ENCODE assay signal across 1 cellular context in the genomic region with DNA sequence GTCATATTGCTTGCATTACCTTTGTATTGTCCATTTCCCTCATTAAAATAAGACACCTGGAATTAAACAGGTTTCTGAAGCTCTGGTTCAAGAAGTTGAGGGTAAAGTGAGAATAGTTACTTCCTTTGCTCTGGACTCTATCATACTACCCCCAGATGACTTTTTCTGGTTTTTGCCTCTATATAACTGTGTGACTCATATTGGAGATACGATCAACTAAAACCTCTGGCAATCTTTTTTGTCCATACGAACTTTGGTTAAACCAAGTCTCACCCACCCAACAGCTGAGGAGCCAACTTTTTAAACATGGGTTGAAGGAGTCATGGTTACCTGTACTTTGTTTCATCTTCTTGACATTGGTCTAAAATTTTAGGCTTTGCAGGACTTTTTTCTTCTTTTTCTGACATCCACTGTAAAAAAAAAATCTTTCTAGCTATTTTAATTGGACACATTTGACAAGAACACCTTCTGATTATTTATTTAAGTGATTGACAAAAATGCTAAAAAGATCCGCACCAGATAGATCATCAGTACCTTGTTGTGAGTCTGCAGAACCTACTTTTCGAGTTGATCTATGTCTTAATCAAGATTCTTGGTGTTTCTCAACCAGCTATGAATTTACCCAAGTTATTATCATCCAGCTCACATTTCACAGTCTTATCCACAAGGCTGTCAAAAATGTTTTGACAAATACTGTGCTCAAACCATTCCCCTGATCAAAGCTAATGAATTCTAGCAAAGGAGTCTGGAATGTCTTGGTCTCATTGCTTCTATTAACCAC.
TF ChIP-seq lines count a peak whose summit lies in the region.

No MANE protein-coding gene starts in this region.

TF ChIP-seq in K562, 482 proteins besides CTCF, POLR2A, EP300 and RAD21 (continued from another document and continues in another):
- TF ChIP-seq, protein P1, sequence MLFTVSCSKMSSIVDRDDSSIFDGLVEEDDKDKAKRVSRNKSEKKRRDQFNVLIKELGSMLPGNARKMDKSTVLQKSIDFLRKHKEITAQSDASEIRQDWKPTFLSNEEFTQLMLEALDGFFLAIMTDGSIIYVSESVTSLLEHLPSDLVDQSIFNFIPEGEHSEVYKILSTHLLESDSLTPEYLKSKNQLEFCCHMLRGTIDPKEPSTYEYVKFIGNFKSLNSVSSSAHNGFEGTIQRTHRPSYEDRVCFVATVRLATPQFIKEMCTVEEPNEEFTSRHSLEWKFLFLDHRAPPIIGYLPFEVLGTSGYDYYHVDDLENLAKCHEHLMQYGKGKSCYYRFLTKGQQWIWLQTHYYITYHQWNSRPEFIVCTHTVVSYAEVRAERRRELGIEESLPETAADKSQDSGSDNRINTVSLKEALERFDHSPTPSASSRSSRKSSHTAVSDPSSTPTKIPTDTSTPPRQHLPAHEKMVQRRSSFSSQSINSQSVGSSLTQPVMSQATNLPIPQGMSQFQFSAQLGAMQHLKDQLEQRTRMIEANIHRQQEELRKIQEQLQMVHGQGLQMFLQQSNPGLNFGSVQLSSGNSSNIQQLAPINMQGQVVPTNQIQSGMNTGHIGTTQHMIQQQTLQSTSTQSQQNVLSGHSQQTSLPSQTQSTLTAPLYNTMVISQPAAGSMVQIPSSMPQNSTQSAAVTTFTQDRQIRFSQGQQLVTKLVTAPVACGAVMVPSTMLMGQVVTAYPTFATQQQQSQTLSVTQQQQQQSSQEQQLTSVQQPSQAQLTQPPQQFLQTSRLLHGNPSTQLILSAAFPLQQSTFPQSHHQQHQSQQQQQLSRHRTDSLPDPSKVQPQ (CRISPR knock-in tag; IDR thresholded peaks at IDR 0.05; ENCODE audit: borderline replicate concordance): no peak
- TF ChIP-seq RUNX1 (IDR thresholded peaks at IDR 0.05; ENCODE audit: low read depth): no peak
- TF ChIP-seq, protein P2, sequence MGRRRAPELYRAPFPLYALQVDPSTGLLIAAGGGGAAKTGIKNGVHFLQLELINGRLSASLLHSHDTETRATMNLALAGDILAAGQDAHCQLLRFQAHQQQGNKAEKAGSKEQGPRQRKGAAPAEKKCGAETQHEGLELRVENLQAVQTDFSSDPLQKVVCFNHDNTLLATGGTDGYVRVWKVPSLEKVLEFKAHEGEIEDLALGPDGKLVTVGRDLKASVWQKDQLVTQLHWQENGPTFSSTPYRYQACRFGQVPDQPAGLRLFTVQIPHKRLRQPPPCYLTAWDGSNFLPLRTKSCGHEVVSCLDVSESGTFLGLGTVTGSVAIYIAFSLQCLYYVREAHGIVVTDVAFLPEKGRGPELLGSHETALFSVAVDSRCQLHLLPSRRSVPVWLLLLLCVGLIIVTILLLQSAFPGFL (CRISPR knock-in tag; IDR thresholded peaks at IDR 0.05): no peak
- peak; percentile 50 for TF ChIP-seq TAL1 (IDR thresholded peaks at IDR 0.05)
- no peak for TF ChIP-seq POU5F1 (IDR thresholded peaks at IDR 0.05; ENCODE audit: borderline replicate concordance, low read depth, low read length, partially characterized antibody)
- no peak for TF ChIP-seq CBX2 (IDR thresholded peaks at IDR 0.05; ENCODE audit: insufficient read depth, low read length, poor library complexity, severe bottlenecking)
- TF ChIP-seq, protein P3, sequence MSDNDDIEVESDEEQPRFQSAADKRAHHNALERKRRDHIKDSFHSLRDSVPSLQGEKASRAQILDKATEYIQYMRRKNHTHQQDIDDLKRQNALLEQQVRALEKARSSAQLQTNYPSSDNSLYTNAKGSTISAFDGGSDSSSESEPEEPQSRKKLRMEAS (CRISPR knock-in tag; IDR thresholded peaks at IDR 0.05): no peak
- no peak for TF ChIP-seq ZNF644 (tag; IDR thresholded peaks at IDR 0.05; ENCODE audit: low read depth)
- no peak for TF ChIP-seq CREBBP (IDR thresholded peaks at IDR 0.05; ENCODE audit: low read depth, low read length)
- no peak for TF ChIP-seq ZFP91 (CRISPR knock-in tag; IDR thresholded peaks at IDR 0.05)
- no peak for TF ChIP-seq MEF2D (tag; conservative IDR thresholded peaks at IDR 0.05; ENCODE audit: low read depth)
- TF ChIP-seq, protein P4, sequence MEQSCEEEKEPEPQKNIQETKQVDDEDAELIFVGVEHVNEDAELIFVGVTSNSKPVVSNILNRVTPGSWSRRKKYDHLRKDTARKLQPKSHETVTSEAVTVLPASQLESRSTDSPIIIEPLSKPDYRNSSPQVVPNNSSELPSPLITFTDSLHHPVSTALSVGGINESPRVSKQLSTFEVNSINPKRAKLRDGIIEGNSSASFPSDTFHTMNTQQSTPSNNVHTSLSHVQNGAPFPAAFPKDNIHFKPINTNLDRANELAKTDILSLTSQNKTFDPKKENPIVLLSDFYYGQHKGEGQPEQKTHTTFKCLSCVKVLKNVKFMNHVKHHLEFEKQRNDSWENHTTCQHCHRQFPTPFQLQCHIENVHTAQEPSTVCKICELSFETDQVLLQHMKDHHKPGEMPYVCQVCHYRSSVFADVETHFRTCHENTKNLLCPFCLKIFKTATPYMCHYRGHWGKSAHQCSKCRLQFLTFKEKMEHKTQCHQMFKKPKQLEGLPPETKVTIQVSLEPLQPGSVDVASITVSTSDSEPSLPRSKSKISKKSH (CRISPR knock-in tag; IDR thresholded peaks at IDR 0.05): no peak
- TF ChIP-seq MTA2 (IDR thresholded peaks at IDR 0.05; ENCODE audit: low read depth): peak; percentile 37
- no peak for TF ChIP-seq PRDM10 (IDR thresholded peaks at IDR 0.05; ENCODE audit: partially characterized antibody)
- no peak for TF ChIP-seq FOXP1 (CRISPR knock-in tag; IDR thresholded peaks at IDR 0.05)
- no peak for TF ChIP-seq CREM (IDR thresholded peaks at IDR 0.05; ENCODE audit: low read depth)
- TF ChIP-seq CTBP1 (IDR thresholded peaks at IDR 0.05; ENCODE audit: borderline replicate concordance): no peak
- TF ChIP-seq PCBP1 (IDR thresholded peaks at IDR 0.05; ENCODE audit: low read depth, low read length, poor library complexity, severe bottlenecking): no peak
- TF ChIP-seq, protein P5, sequence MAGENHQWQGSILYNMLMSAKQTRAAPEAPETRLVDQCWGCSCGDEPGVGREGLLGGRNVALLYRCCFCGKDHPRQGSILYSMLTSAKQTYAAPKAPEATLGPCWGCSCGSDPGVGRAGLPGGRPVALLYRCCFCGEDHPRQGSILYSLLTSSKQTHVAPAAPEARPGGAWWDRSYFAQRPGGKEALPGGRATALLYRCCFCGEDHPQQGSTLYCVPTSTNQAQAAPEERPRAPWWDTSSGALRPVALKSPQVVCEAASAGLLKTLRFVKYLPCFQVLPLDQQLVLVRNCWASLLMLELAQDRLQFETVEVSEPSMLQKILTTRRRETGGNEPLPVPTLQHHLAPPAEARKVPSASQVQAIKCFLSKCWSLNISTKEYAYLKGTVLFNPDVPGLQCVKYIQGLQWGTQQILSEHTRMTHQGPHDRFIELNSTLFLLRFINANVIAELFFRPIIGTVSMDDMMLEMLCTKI (IDR thresholded peaks at IDR 0.05; ENCODE audit: partially characterized antibody): no peak
- no peak for TF ChIP-seq RB1 (IDR thresholded peaks at IDR 0.05; ENCODE audit: low read depth)
- TF ChIP-seq HCFC1 (IDR thresholded peaks at IDR 0.05; ENCODE audit: low read depth, low read length): no peak
- TF ChIP-seq DPF2 (IDR thresholded peaks at IDR 0.05): peak; percentile 92
- TF ChIP-seq KDM4B (IDR thresholded peaks at IDR 0.05; ENCODE audit: borderline replicate concordance in 2 of 2, low read depth in 1 of 2): no peak
- peak; percentile 59 to 78 for TF ChIP-seq KDM1A (IDR thresholded peaks at IDR 0.05)
- no peak for TF ChIP-seq ILF3 (IDR thresholded peaks at IDR 0.05; ENCODE audit: borderline replicate concordance)
- TF ChIP-seq KLF6 (CRISPR knock-in tag; IDR thresholded peaks at IDR 0.05; ENCODE audit: borderline replicate concordance): no peak
- no peak for TF ChIP-seq ZSCAN29 (IDR thresholded peaks at IDR 0.05)
- no peak for TF ChIP-seq ESRRA (IDR thresholded peaks at IDR 0.05; ENCODE audit: borderline replicate concordance, low read depth)
- no peak for TF ChIP-seq MCM2 (IDR thresholded peaks at IDR 0.05; ENCODE audit: low read depth)
- no peak for TF ChIP-seq NFATC3 (IDR thresholded peaks at IDR 0.05)
- TF ChIP-seq SMARCC2 (IDR thresholded peaks at IDR 0.05; ENCODE audit: low read depth): peak; percentile 76
- TF ChIP-seq ZNF79 (CRISPR knock-in tag; IDR thresholded peaks at IDR 0.05; ENCODE audit: low read depth): no peak
- no peak for TF ChIP-seq BDP1 (IDR thresholded peaks at IDR 0.05; ENCODE audit: insufficient read depth, insufficient read length)
- no peak for TF ChIP-seq SIN3B (IDR thresholded peaks at IDR 0.05; ENCODE audit: low read depth)
- TF ChIP-seq, protein P6, sequence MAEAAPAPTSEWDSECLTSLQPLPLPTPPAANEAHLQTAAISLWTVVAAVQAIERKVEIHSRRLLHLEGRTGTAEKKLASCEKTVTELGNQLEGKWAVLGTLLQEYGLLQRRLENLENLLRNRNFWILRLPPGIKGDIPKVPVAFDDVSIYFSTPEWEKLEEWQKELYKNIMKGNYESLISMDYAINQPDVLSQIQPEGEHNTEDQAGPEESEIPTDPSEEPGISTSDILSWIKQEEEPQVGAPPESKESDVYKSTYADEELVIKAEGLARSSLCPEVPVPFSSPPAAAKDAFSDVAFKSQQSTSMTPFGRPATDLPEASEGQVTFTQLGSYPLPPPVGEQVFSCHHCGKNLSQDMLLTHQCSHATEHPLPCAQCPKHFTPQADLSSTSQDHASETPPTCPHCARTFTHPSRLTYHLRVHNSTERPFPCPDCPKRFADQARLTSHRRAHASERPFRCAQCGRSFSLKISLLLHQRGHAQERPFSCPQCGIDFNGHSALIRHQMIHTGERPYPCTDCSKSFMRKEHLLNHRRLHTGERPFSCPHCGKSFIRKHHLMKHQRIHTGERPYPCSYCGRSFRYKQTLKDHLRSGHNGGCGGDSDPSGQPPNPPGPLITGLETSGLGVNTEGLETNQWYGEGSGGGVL (CRISPR knock-in tag; IDR thresholded peaks at IDR 0.05): no peak
- TF ChIP-seq SREBF1 (IDR thresholded peaks at IDR 0.05; ENCODE audit: borderline replicate concordance, low read depth, low read length): no peak
- no peak for TF ChIP-seq SPI1 (IDR thresholded peaks at IDR 0.05; ENCODE audit: borderline replicate concordance, low read depth, low read length)
- TF ChIP-seq TOE1 (IDR thresholded peaks at IDR 0.05; ENCODE audit: borderline replicate concordance): no peak
- TF ChIP-seq TOE1 (CRISPR knock-in tag; IDR thresholded peaks at IDR 0.05; ENCODE audit: borderline replicate concordance, low read depth): no peak
- no peak for TF ChIP-seq PHF20 (IDR thresholded peaks at IDR 0.05; ENCODE audit: partially characterized antibody)
- TF ChIP-seq SNAPC5 (CRISPR knock-in tag; IDR thresholded peaks at IDR 0.05): no peak
- TF ChIP-seq SMARCE1 (IDR thresholded peaks at IDR 0.05): peak; percentile 92
- no peak for TF ChIP-seq NFE2L1 (tag; IDR thresholded peaks at IDR 0.05; ENCODE audit: borderline replicate concordance, low read depth)
- TF ChIP-seq MYNN (IDR thresholded peaks at IDR 0.05): no peak
- TF ChIP-seq MYNN (CRISPR knock-in tag; IDR thresholded peaks at IDR 0.05): no peak
- TF ChIP-seq C11orf30 (IDR thresholded peaks at IDR 0.05; ENCODE audit: low read depth): no peak
- TF ChIP-seq USF1 (CRISPR knock-in tag; IDR thresholded peaks at IDR 0.05): no peak
- peak; percentile 34; the same call in 1 of the 2 replicates for TF ChIP-seq EHMT2 (IDR thresholded peaks at IDR 0.05)
- peak; percentile 35 for TF ChIP-seq FOS (IDR thresholded peaks at IDR 0.05; ENCODE audit: extremely low read depth, insufficient read length)
- TF ChIP-seq, protein P7, sequence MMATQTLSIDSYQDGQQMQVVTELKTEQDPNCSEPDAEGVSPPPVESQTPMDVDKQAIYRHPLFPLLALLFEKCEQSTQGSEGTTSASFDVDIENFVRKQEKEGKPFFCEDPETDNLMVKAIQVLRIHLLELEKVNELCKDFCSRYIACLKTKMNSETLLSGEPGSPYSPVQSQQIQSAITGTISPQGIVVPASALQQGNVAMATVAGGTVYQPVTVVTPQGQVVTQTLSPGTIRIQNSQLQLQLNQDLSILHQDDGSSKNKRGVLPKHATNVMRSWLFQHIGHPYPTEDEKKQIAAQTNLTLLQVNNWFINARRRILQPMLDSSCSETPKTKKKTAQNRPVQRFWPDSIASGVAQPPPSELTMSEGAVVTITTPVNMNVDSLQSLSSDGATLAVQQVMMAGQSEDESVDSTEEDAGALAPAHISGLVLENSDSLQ (IDR thresholded peaks at IDR 0.05): peak; percentile 34; the same call in 1 of the 2 replicates
